In genomic region chr18:50162486-50163304, GRCh38 we compare ENCODE assay signal across 18 cellular contexts. TPM values are rescaled to one million over a fixed set of nuclear protein-coding genes. Genes with fewer than 3 reads are reported as not detected.
DNase-seq lines count a peak whose midpoint lies in the region; ATAC-seq, FAIRE-seq and TF ChIP-seq lines count a peak whose summit lies in the region.
"Had no signal": no experiment of that assay in that cellular context is flagged by ENCODE, and none has a peak within 500 bp of the region (broad histone marks: within the 10 kb centered on the region; RNA-seq: fewer than 3 reads in every experiment).

No MANE protein-coding gene starts in this region.

- no peak for TF ChIP-seq RAD21 in HepG2 (CRISPR knock-in tag; IDR thresholded peaks at IDR 0.05)

- H3K36me3 Mint-ChIP-seq in CD4-positive, alpha-beta T cell (ENCODE audit: low read depth) = no peaks in the 10 kb centered on the region
- H3K36me3 Mint-ChIP-seq: activated naive CD8-positive, alpha-beta T cell; CD4-positive, alpha-beta memory T cell had no signal

- no peak for DNase-seq in right lobe of liver
- no peak for DNase-seq in HepG2 (ENCODE audit: low spot score)
- peak; percentile 37 for DNase-seq in cerebellar cortex (ENCODE audit: low spot score)
- no peak for DNase-seq in left lung
- no peak for DNase-seq in COLO829 (ENCODE audit: low spot score)
- no peak for DNase-seq in activated CD8-positive, alpha-beta memory T cell treated with anti-CD3 and anti-CD28 coated beads, Interleukin-2, amount 50 U/mL, for 48 hours
- DNase-seq in CD4-positive, alpha-beta T cell = no peak
- DNase-seq: CD4-positive, alpha-beta memory T cell; KG1; NCI-H1048; NCI-H774; stimulated activated CD4-positive, alpha-beta T cell treated with anti-CD3 and anti-CD28 coated beads, Interleukin-12 subunit alpha, Interleukin-12 subunit beta, amount 100 ng/mL, for 4 hours had no signal

- no peak for FAIRE-seq in HepG2 (lab: Jason Lieb, UNC)

- H3K36me3 ChIP-seq in right lobe of liver (no peaks in the 10 kb centered on the region), HepG2 (replicated peaks in 1 of 2; ENCODE audit: control insufficient read depth in 1 of 2, insufficient read depth in 2 of 2, low read length in 2 of 2) (no peaks in the 10 kb centered on the region), left lung (no peaks in the 10 kb centered on the region)

- peak in 3 of 4 donors; percentile 12 to 45 (median 30) for ATAC-seq in right lobe of liver
- no peak for ATAC-seq in HepG2
- peak; percentile 30 for ATAC-seq in left lung
- no peak for ATAC-seq in HG02763 (IDR thresholded peaks at IDR 0.05; ENCODE audit: unreplicated experiment)
- no peak for ATAC-seq in CD4-positive, alpha-beta T cell (ENCODE audit: poor library complexity)
- ATAC-seq: activated CD4-positive, CD25-positive, alpha-beta regulatory T cell treated with anti-CD3 and anti-CD28 coated beads, Interleukin-2, amount 50 U/mL, for 24 hours had no signal

- H3K27ac Mint-ChIP-seq in CD4-positive, alpha-beta T cell = no peak overlapping the region
- H3K27ac Mint-ChIP-seq: activated naive CD8-positive, alpha-beta T cell; CD4-positive, alpha-beta memory T cell; dendritic cell treated with granulocyte-macrophage colony-stimulating factor and Interleukin-4, amounts not matched to agents 40 ng/mL and 50 ng/mL, for 4 days had no signal

- CTCF ChIA-PET in HepG2 (lab: Yijun Ruan, JAX; ENCODE audit: low intra/inter-chr PET ratio, low total read pairs) = no interaction called here
- CTCF ChIA-PET in CD4-positive, alpha-beta T cell (lab: Charles Lee) = no interaction called here

- no peak overlapping the region for H3K9ac ChIP-seq in HepG2 (ENCODE audit: insufficient read depth, low read depth, low read length)

- no peaks in the 10 kb centered on the region for H3K27me3 ChIP-seq in right lobe of liver
- no peaks in the 10 kb centered on the region for H3K27me3 ChIP-seq in HepG2 (ENCODE audit: control insufficient read depth in 1 of 2, insufficient read depth in 2 of 2, low read length in 2 of 2)
- peaks cover 0 to 5% of the 10 kb centered on the region in 2 donors for H3K27me3 ChIP-seq in left lung
- peaks cover 6% of the 10 kb centered on the region for H3K27me3 ChIP-seq in CD4-positive, alpha-beta T cell (ENCODE audit: control insufficient read depth, insufficient read depth, low read length)

- no peaks in the 10 kb centered on the region for H3K9me3 ChIP-seq in right lobe of liver
- no peaks in the 10 kb centered on the region for H3K9me3 ChIP-seq in HepG2 (ENCODE audit: low read length)
- no peaks in the 10 kb centered on the region for H3K9me3 ChIP-seq in left lung
- no peaks in the 10 kb centered on the region for H3K9me3 ChIP-seq in CD4-positive, alpha-beta T cell (ENCODE audit: control insufficient read depth, low read length)

- intact Hi-C loops in right lobe of liver (cut with DNase I) = no loop called here
- intact Hi-C loops in HepG2 (cut with micrococcal nuclease; ENCODE audit: unreplicated experiment) = no loop called here
- intact Hi-C loops in left lung (cut with DNase I) = no loop called here
- intact Hi-C loops in CD4-positive, alpha-beta T cell (cut with DNase I, micrococcal nuclease) = no loop called here

- TF ChIP-seq EP300 in HepG2 (IDR thresholded peaks at IDR 0.05; ENCODE audit: low read depth in 2 of 2, low read length in 2 of 2) (no peak), HepG2 (CRISPR knock-in tag; IDR thresholded peaks at IDR 0.05; ENCODE audit: borderline replicate concordance) (no peak)

- H3K27me3 Mint-ChIP-seq in CD4-positive, alpha-beta T cell = peaks cover 71% of the 10 kb centered on the region

- no peaks in the 10 kb centered on the region for H3K4me1 Mint-ChIP-seq in CD4-positive, alpha-beta T cell (ENCODE audit: low read depth)
- H3K4me1 Mint-ChIP-seq: CD4-positive, alpha-beta memory T cell; neural crest cell had no signal

- H3K79me2 ChIP-seq in HepG2 (ENCODE audit: insufficient read depth, low read length) = peaks cover 3% of the 10 kb centered on the region

- POLR2A ChIA-PET in HepG2 (lab: Yijun Ruan, JAX) = no interaction called here
- POLR2A ChIA-PET in CD4-positive, alpha-beta T cell (lab: Charles Lee) = no interaction called here

- H3K4me1 ChIP-seq in right lobe of liver (no peaks in the 10 kb centered on the region), HepG2 (ENCODE audit: insufficient read depth, low read length) (peaks cover 28% of the 10 kb centered on the region), left lung (peaks cover 0 to 4% of the 10 kb centered on the region in 2 donors)

- no peak overlapping the region for H3K4me3 ChIP-seq in right lobe of liver
- H3K4me3 ChIP-seq in HepG2 (replicated peaks in 1 of 3; ENCODE audit: insufficient read depth in 1 of 3, low read depth in 2 of 3, low read length in 3 of 3) = no peak overlapping the region
- H3K4me3 ChIP-seq in left lung = no peak overlapping the region
- H3K4me3 ChIP-seq: SK-N-MC had no signal

- in situ Hi-C loops in HepG2 (cut with HindIII; ENCODE audit: extremely low pct_ligation_motif_present, low pct_unique_long_range_greater_than_20kb) = no loop called here

- no peaks in the 10 kb centered on the region for H3K9me3 Mint-ChIP-seq in CD4-positive, alpha-beta T cell
- H3K9me3 Mint-ChIP-seq: dendritic cell treated with granulocyte-macrophage colony-stimulating factor and Interleukin-4, amounts not matched to agents 40 ng/mL and 50 ng/mL, for 4 days; neural crest cell had no signal

- no peaks in the 10 kb centered on the region for H4K20me1 ChIP-seq in HepG2 (ENCODE audit: insufficient read depth, low read length)

- H3K4me2 ChIP-seq in HepG2 (ENCODE audit: low read depth, low read length) = no peak overlapping the region

- WGBS in right lobe of liver (ENCODE audit: insufficient coverage, low coverage, low lambda C conversion rate, missing lambda C conversion rate) = 65% methylated on average over 7 of the region's 9 CpGs
- 82% methylated on average over 9 of the region's 9 CpGs for WGBS in HepG2 (ENCODE audit: low lambda C conversion rate)

- TF ChIP-seq CTCF in right lobe of liver (IDR thresholded peaks at IDR 0.05) = no peak
- no peak for TF ChIP-seq CTCF in HepG2 (CRISPR knock-in tag; IDR thresholded peaks at IDR 0.05)
- no peak for TF ChIP-seq CTCF in left lung (IDR thresholded peaks at IDR 0.05)
- no peak for TF ChIP-seq CTCF in CD4-positive, alpha-beta T cell (IDR thresholded peaks at IDR 0.05)

- no peak overlapping the region for H2AFZ ChIP-seq in HepG2 (ENCODE audit: low read length)

- no peak for TF ChIP-seq POLR2A in right lobe of liver (IDR thresholded peaks at IDR 0.05)
- no peak for TF ChIP-seq POLR2A in HepG2 (IDR thresholded peaks at IDR 0.05; ENCODE audit: insufficient read depth in 1 of 2, low read depth in 2 of 2, low read length in 2 of 2)

- no TSS peak for BruUV-seq in HepG2 (replicated peaks; lab: Mats Ljungman, UMichigan)

- H3K27ac ChIP-seq in right lobe of liver (no peak overlapping the region), HepG2 (ENCODE audit: extremely low read length, insufficient read depth, low read length) (no peak overlapping the region), left lung (no peak overlapping the region)
- H3K27ac ChIP-seq in CD4-positive, alpha-beta T cell (ENCODE audit: low read depth, low read length) = no peak overlapping the region
- H3K27ac ChIP-seq: SK-N-MC had no signal

- H3K4me3 Mint-ChIP-seq in CD4-positive, alpha-beta T cell = no peak overlapping the region
- H3K4me3 Mint-ChIP-seq: activated naive CD8-positive, alpha-beta T cell; CD4-positive, alpha-beta memory T cell; dendritic cell treated with granulocyte-macrophage colony-stimulating factor and Interleukin-4, amounts not matched to agents 40 ng/mL and 50 ng/mL, for 4 days; neural crest cell had no signal

TF ChIP-seq in HepG2, 621 proteins besides CTCF, POLR2A, EP300 and RAD21 (continues in another document):
- no peak for TF ChIP-seq HOXA3 (CRISPR knock-in tag; IDR thresholded peaks at IDR 0.05)
- TF ChIP-seq BORCS8-MEF2B (CRISPR knock-in tag; IDR thresholded peaks at IDR 0.05) = no peak
- TF ChIP-seq ZC3H4 (CRISPR knock-in tag; IDR thresholded peaks at IDR 0.05; ENCODE audit: borderline replicate concordance) = no peak
- no peak for TF ChIP-seq CHCHD3 (CRISPR knock-in tag; IDR thresholded peaks at IDR 0.05)
- no peak for TF ChIP-seq ZNF720 (CRISPR knock-in tag; IDR thresholded peaks at IDR 0.05)

RNA-seq across cellular contexts. Expression of gene MYO5B, which starts 32.3 kb away (rescaled TPM):
- 10 to 100 TPM; 13.4 to 25.1 (median 16.6) TPM for total RNA-seq in right lobe of liver
- total RNA-seq in HepG2 (2016; rRNA removed; fragmentation: Illumina TruSeq; extraction: Trizol) = 24.0 and 34.9 TPM in 2 replicates
- 3.5 TPM in 2 replicates for total RNA-seq in HepG2 (2016; cell fraction: cytosol; rRNA removed; fragmentation: Illumina TruSeq; extraction: Trizol; ENCODE audit: low read depth)
- total RNA-seq in HepG2 (2016; cell fraction: insoluble cytoplasmic fraction; rRNA removed; fragmentation: Illumina TruSeq; extraction: Trizol) = 22.2 and 31.0 TPM in 2 replicates
- total RNA-seq in HepG2 (2016; cell fraction: membrane; rRNA removed; fragmentation: Illumina TruSeq; extraction: Trizol) = 9.8 and 11.9 TPM in 2 replicates
- 18.1 and 21.7 TPM in 2 replicates for total RNA-seq in HepG2 (2016; cell fraction: nucleus; rRNA removed; fragmentation: Illumina TruSeq; extraction: Trizol)
- polyA plus RNA-seq in HepG2 (2011; rRNA removed) = 12.4 and 13.1 TPM in 2 replicates
- 10.8 and 12.5 TPM in 2 replicates for polyA plus RNA-seq in HepG2 (2011; cell fraction: cytosol; rRNA removed)
- 12.7 and 15.2 TPM in 2 replicates for polyA plus RNA-seq in HepG2 (2011; cell fraction: nucleus; rRNA removed)
- 9.7 and 12.2 TPM in 2 replicates for polyA plus RNA-seq in HepG2 (2012)
- polyA plus RNA-seq in HepG2 (2016; cell fraction: cytosol; fragmentation: Illumina TruSeq; extraction: Trizol; ENCODE audit: low read depth) = 1.7 and 2.1 TPM in 2 replicates
- polyA plus RNA-seq in HepG2 (2016; cell fraction: insoluble cytoplasmic fraction; fragmentation: Illumina TruSeq; extraction: Trizol; ENCODE audit: low read depth) = 35.5 and 36.8 TPM in 2 replicates
- polyA plus RNA-seq in HepG2 (2016; cell fraction: membrane; fragmentation: Illumina TruSeq; extraction: Trizol; ENCODE audit: low read depth) = 6.1 and 8.8 TPM in 2 replicates
- 21.2 and 23.3 TPM in 2 replicates for polyA plus RNA-seq in HepG2 (2016; cell fraction: nucleus; fragmentation: Illumina TruSeq; extraction: Trizol; ENCODE audit: insufficient read depth, low read depth)
- 24.8 and 28.9 TPM in 2 replicates for polyA minus RNA-seq in HepG2 (2011; rRNA and poly(A)+ RNA removed; ENCODE audit: low replicate concordance)
- 14.2 and 20.7 TPM in 2 replicates for polyA minus RNA-seq in HepG2 (2011; cell fraction: cytosol; rRNA and poly(A)+ RNA removed)
- polyA minus RNA-seq in HepG2 (2011; cell fraction: nucleus; rRNA and poly(A)+ RNA removed) = 9.4 and 16.2 TPM in 2 replicates
- total RNA-seq in left lung = 10 to 100 TPM; 23.8 to 25.5 TPM
- total RNA-seq in CD4-positive, alpha-beta T cell = not detected
- total RNA-seq: CD4-positive, alpha-beta memory T cell had no signal

Comparison
In these comparisons a context has a peak if more than half of its experiments do, and no peak if none do; other contexts are left out.
1. ATAC-seq: peak in right lobe of liver (3 of 4) and left lung (single experiment); none in HepG2 (single experiment), HG02763 (single experiment) and CD4-positive, alpha-beta T cell (single experiment).
2. RNA of gene MYO5B, which starts 32.3 kb away (total RNA-seq): 23.8 to 25.5 TPM in left lung, 3.5 to 34.9 TPM in HepG2 and 13.4 to 25.1 TPM in right lobe of liver; not detected in CD4-positive, alpha-beta T cell; every median in the first group is over 4 times any median in the second.